Comparison of ENCODE assay signal across 29 cellular contexts in genomic region chr18:44651918-44652317, GRCh38. TPM values are rescaled to one million over a fixed set of nuclear protein-coding genes. Genes with fewer than 3 reads are reported as not detected.
DNase-seq lines count a peak whose midpoint lies in the region; ATAC-seq and TF ChIP-seq lines count a peak whose summit lies in the region.
"Had no signal": no experiment of that assay in that cellular context is flagged by ENCODE, and none has a peak within 500 bp of the region (broad histone marks: within the 10 kb centered on the region; RNA-seq: fewer than 3 reads in every experiment).

No MANE protein-coding gene starts in this region.

- H3K36me3 ChIP-seq in heart left ventricle (no peaks in the 10 kb centered on the region), left lung (no peaks in the 10 kb centered on the region), ovary (no peaks in the 10 kb centered on the region), prostate gland (no peaks in the 10 kb centered on the region)
- H3K36me3 ChIP-seq: ascending aorta, gastroesophageal sphincter, sigmoid colon, suprapubic skin had no signal

- no peaks in the 10 kb centered on the region for H3K27me3 Mint-ChIP-seq in WTC11 (ENCODE audit: low read depth)
- H3K27me3 Mint-ChIP-seq: activated CD8-positive, alpha-beta T cell treated with anti-CD3 and anti-CD28 coated beads for 36 hours; progenitor cell of endocrine pancreas had no signal

- intact Hi-C loops in Right ventricle myocardium superior (cut with DNase I) = no loop called here
- intact Hi-C loops in heart left ventricle (cut with DNase I) = no loop called here
- intact Hi-C loops in left lung (cut with DNase I) = no loop called here
- intact Hi-C loops in ovary (cut with DNase I) = no loop called here
- intact Hi-C loops in prostate gland (cut with DNase I) = no loop called here

- no peak for TF ChIP-seq CTCF in heart left ventricle (IDR thresholded peaks at IDR 0.05)
- TF ChIP-seq CTCF in WTC11 (IDR thresholded peaks at IDR 0.05) = no peak
- TF ChIP-seq CTCF in left lung (IDR thresholded peaks at IDR 0.05) = no peak
- TF ChIP-seq CTCF in ovary (IDR thresholded peaks at IDR 0.05) = no peak
- TF ChIP-seq CTCF in prostate gland (IDR thresholded peaks at IDR 0.05) = no peak

- no peak overlapping the region for H3K27ac ChIP-seq in heart left ventricle
- peak overlapping the region; percentile 21 to 34 for H3K27ac ChIP-seq in left lung
- no peak overlapping the region for H3K27ac ChIP-seq in ovary
- no peak overlapping the region for H3K27ac ChIP-seq in prostate gland
- H3K27ac ChIP-seq: ascending aorta, gastroesophageal sphincter, suprapubic skin had no signal

- H3K27ac Mint-ChIP-seq in WTC11 = no peak overlapping the region
- H3K27ac Mint-ChIP-seq: activated CD8-positive, alpha-beta T cell treated with anti-CD3 and anti-CD28 coated beads for 36 hours; activated naive CD8-positive, alpha-beta T cell; CD4-positive, alpha-beta memory T cell; progenitor cell of endocrine pancreas had no signal

- CTCF ChIA-PET in WTC11 (lab: Charles Lee) = no interaction called here

- no peak for DNase-seq in Right ventricle myocardium superior
- no peak for DNase-seq in heart left ventricle
- no peak for DNase-seq in WTC11 (ENCODE audit: low spot score)
- DNase-seq in left lung = no peak
- DNase-seq in SIG-M5 (lab: John Stamatoyannopoulos, UW) = no peak
- no peak for DNase-seq in ovary
- DNase-seq in prostate gland (ENCODE audit: low spot score) = no peak
- DNase-seq: activated CD4-positive, alpha-beta T cell treated with anti-CD3 and anti-CD28 coated beads for 1 hour; activated CD8-positive, alpha-beta T cell treated with anti-CD3 and anti-CD28 coated beads for 36 hours; AML-193; CD4-positive, alpha-beta memory T cell; hypothalamus; KG1; MM.1S; NCI-H1417 treated with DMSO at 0.1 percent for 48 hours; NCI-H345; NCI-H748 treated with DMSO at 0.1 percent for 48 hours; RPMI8226; sigmoid colon; stimulated activated naive CD4-positive, alpha-beta T cell; T-helper 2 cell had no signal

- POLR2A ChIA-PET in WTC11 (lab: Charles Lee) = no interaction called here

- no peaks in the 10 kb centered on the region for H3K27me3 ChIP-seq in heart left ventricle
- no peaks in the 10 kb centered on the region for H3K27me3 ChIP-seq in left lung
- H3K27me3 ChIP-seq in ovary = no peaks in the 10 kb centered on the region
- no peaks in the 10 kb centered on the region for H3K27me3 ChIP-seq in prostate gland (replicated peaks; ENCODE audit: insufficient read depth)
- H3K27me3 ChIP-seq: ascending aorta, gastroesophageal sphincter, sigmoid colon, suprapubic skin had no signal

- no peak for TF ChIP-seq POLR2A in heart left ventricle (IDR thresholded peaks at IDR 0.05)
- no peak for TF ChIP-seq POLR2A in ovary (IDR thresholded peaks at IDR 0.05)
- no peak for TF ChIP-seq POLR2A in prostate gland (IDR thresholded peaks at IDR 0.05)

- no peak for TF ChIP-seq EP300 in ovary (IDR thresholded peaks at IDR 0.05)

- H3K4me3 ChIP-seq in heart left ventricle (no peak overlapping the region), left lung (no peak overlapping the region), ovary (no peak overlapping the region), prostate gland (no peak overlapping the region)
- H3K4me3 ChIP-seq: ascending aorta, gastroesophageal sphincter, sigmoid colon, suprapubic skin had no signal

- H3K4me1 ChIP-seq in heart left ventricle (peaks cover 0 to 22% (median 3%) of the 10 kb centered on the region in 12 donors), left lung (no peaks in the 10 kb centered on the region), ovary (ENCODE audit: insufficient read depth) (no peaks in the 10 kb centered on the region), prostate gland (replicated peaks) (no peaks in the 10 kb centered on the region)

- no peaks in the 10 kb centered on the region for H3K36me3 Mint-ChIP-seq in WTC11
- H3K36me3 Mint-ChIP-seq: activated naive CD8-positive, alpha-beta T cell; CD4-positive, alpha-beta memory T cell had no signal

- 0 out of 2 replicates have a peak, but pooled peaks cover 3% of the 10 kb centered on the region for H3K9me3 Mint-ChIP-seq in WTC11
- H3K9me3 Mint-ChIP-seq: activated CD8-positive, alpha-beta T cell treated with anti-CD3 and anti-CD28 coated beads for 36 hours; central memory CD8-positive, alpha-beta T cell had no signal

- peaks cover 10% of the 10 kb centered on the region for H3K4me1 Mint-ChIP-seq in WTC11
- H3K4me1 Mint-ChIP-seq: CD4-positive, alpha-beta memory T cell; central memory CD8-positive, alpha-beta T cell had no signal

- no peaks in the 10 kb centered on the region for H3K9me3 ChIP-seq in heart left ventricle
- no peaks in the 10 kb centered on the region for H3K9me3 ChIP-seq in left lung
- H3K9me3 ChIP-seq in ovary = no peaks in the 10 kb centered on the region
- H3K9me3 ChIP-seq in prostate gland = no peaks in the 10 kb centered on the region
- H3K9me3 ChIP-seq: ascending aorta, gastroesophageal sphincter, sigmoid colon, suprapubic skin had no signal

- H3K4me3 Mint-ChIP-seq in WTC11 = no peak overlapping the region
- H3K4me3 Mint-ChIP-seq: activated CD8-positive, alpha-beta T cell treated with anti-CD3 and anti-CD28 coated beads for 36 hours; activated naive CD8-positive, alpha-beta T cell; CD4-positive, alpha-beta memory T cell; central memory CD8-positive, alpha-beta T cell had no signal

- peak; percentile 48 for ATAC-seq in Right ventricle myocardium superior (ENCODE audit: poor library complexity)
- no peak for ATAC-seq in heart left ventricle
- peak; percentile 59 for ATAC-seq in WTC11
- ATAC-seq in left lung = no peak
- no peak for ATAC-seq in HG03175 (IDR thresholded peaks at IDR 0.05; ENCODE audit: unreplicated experiment)
- ATAC-seq: activated CD8-positive, alpha-beta T cell treated with anti-CD3 and anti-CD28 coated beads for 36 hours; HCT116 had no signal

- WGBS in heart left ventricle, 4 donors = 80 to 90% (median 84%) methylated on average over 1 of the region's 1 CpG
- WGBS in ovary, 3 donors = 85 to 94% (median 91%) methylated on average over 1 of the region's 1 CpG
- WGBS in prostate gland = 93% methylated on average over 1 of the region's 1 CpG

TF ChIP-seq in WTC11, 78 proteins besides CTCF, POLR2A, EP300 and RAD21:
- TF ChIP-seq CDX4 (CRISPR knock-in tag; IDR thresholded peaks at IDR 0.05; ENCODE audit: borderline replicate concordance) (no peak), ZNF512 (CRISPR knock-in tag; IDR thresholded peaks at IDR 0.05; ENCODE audit: borderline replicate concordance) (no peak), E2F4 (CRISPR knock-in tag; IDR thresholded peaks at IDR 0.05; ENCODE audit: borderline replicate concordance, low read depth) (no peak), GTF2I (CRISPR knock-in tag; conservative IDR thresholded peaks at IDR 0.05) (no peak), SMAD4 (CRISPR knock-in tag; IDR thresholded peaks at IDR 0.05) (no peak), ZMAT4 (CRISPR knock-in tag; IDR thresholded peaks at IDR 0.05) (no peak), SMAD3 (CRISPR knock-in tag; IDR thresholded peaks at IDR 0.05; ENCODE audit: borderline replicate concordance) (no peak), CBFB (CRISPR knock-in tag; IDR thresholded peaks at IDR 0.05; ENCODE audit: low read depth) (no peak), ZNF317 (CRISPR knock-in tag; IDR thresholded peaks at IDR 0.05; ENCODE audit: borderline replicate concordance, low read depth) (no peak), JUN (CRISPR knock-in tag; IDR thresholded peaks at IDR 0.05) (no peak)
TF ChIP-seq in WTC11: peak in this region for 0.

RNA-seq across cellular contexts. Expression of gene SETBP1, which starts 28.8 kb away (rescaled TPM):
- total RNA-seq in Right ventricle myocardium superior (6.3 TPM), heart left ventricle (10 to 100 TPM in 2 of 9 donors, 1 to 10 TPM in 7; 3.8 to 10.6 (median 6.1) TPM), WTC11 (2021) (5.9 to 9.6 TPM (median 6.3 TPM) in 3 replicates), left lung (10 to 100 TPM; 26.4 to 27.5 TPM), ovary (10 to 100 TPM; 23.0 to 53.7 (median 33.3) TPM), prostate gland (10 to 100 TPM; 28.4 to 45.1 TPM)
- polyA plus RNA-seq in heart left ventricle (1 to 10 TPM; 1.2 to 1.4 TPM), ovary (10 to 100 TPM in 1 of 2 donors, 1 to 10 TPM in 1; 7.8 to 12.9 TPM)

Comparison
In these comparisons a context has a peak if more than half of its experiments do, and no peak if none do; other contexts are left out.
1. ATAC-seq: peak in Right ventricle myocardium superior (single experiment) and WTC11 (single experiment); none in heart left ventricle (0 of 4), left lung (single experiment) and HG03175 (single experiment).
2. H3K27ac ChIP-seq: peak in left lung (2 of 2); none in heart left ventricle (0 of 12), ovary (0 of 2) and prostate gland (0 of 2).